Comparison of ENCODE assay signal across 11 cellular contexts in genomic region chr12:51482808-51483532, GRCh38. TPM values are rescaled to one million over a fixed set of nuclear protein-coding genes. Genes with fewer than 3 reads are reported as not detected.
DNase-seq lines count a peak whose midpoint lies in the region; ATAC-seq and TF ChIP-seq lines count a peak whose summit lies in the region.
"Had no signal": no experiment of that assay in that cellular context is flagged by ENCODE, and none has a peak within 500 bp of the region (broad histone marks: within the 10 kb centered on the region; RNA-seq: fewer than 3 reads in every experiment).

No MANE protein-coding gene starts in this region.

- no peak overlapping the region for H3K18ac ChIP-seq in trophoblast cell (ENCODE audit: low read length)

- H3K9me3 ChIP-seq in DOHH2 (ENCODE audit: control insufficient read depth, insufficient read depth, low read length) (no peaks in the 10 kb centered on the region), SK-N-SH (no peaks in the 10 kb centered on the region), trophoblast cell (ENCODE audit: insufficient read depth, low read depth, low read length) (no peaks in the 10 kb centered on the region)

- H3K23ac ChIP-seq in trophoblast cell (ENCODE audit: low read length): no peak overlapping the region

- H4K20me1 ChIP-seq in DOHH2 (ENCODE audit: control insufficient read depth, insufficient read depth, low read depth, low read length): no peaks in the 10 kb centered on the region
- no peaks in the 10 kb centered on the region for H4K20me1 ChIP-seq in SK-N-SH (ENCODE audit: insufficient read depth)

- peak overlapping the region; percentile 80 for H3K4me2 ChIP-seq in DOHH2 (ENCODE audit: low read length)
- peak overlapping the region; percentile 14; the same call in 1 of the 2 replicates for H3K4me2 ChIP-seq in SK-N-SH
- no peak overlapping the region for H3K4me2 ChIP-seq in trophoblast cell (ENCODE audit: low read length)

- H3K79me2 ChIP-seq in DOHH2 (ENCODE audit: control insufficient read depth, low read length): no peaks in the 10 kb centered on the region
- no peaks in the 10 kb centered on the region for H3K79me2 ChIP-seq in SK-N-SH (ENCODE audit: insufficient read depth)
- no peaks in the 10 kb centered on the region for H3K79me2 ChIP-seq in trophoblast cell (ENCODE audit: control insufficient read depth, insufficient read depth, low read length, poor library complexity)

- TF ChIP-seq EP300 in SK-N-SH (IDR thresholded peaks at IDR 0.05; ENCODE audit: borderline replicate concordance in 1 of 2, low read depth in 1 of 2, low read length in 1 of 2): no peak

- H3F3A ChIP-seq in DOHH2 (ENCODE audit: control insufficient read depth, insufficient read depth) (peaks cover 18% of the 10 kb centered on the region; the same call in 1 of the 2 replicates), SK-N-SH (replicated peaks; ENCODE audit: insufficient read depth) (no peaks in the 10 kb centered on the region)

- H3K36me3 ChIP-seq in DOHH2 (ENCODE audit: control insufficient read depth, low read length): no peaks in the 10 kb centered on the region
- H3K36me3 ChIP-seq in SK-N-SH (replicated peaks in 1 of 2; ENCODE audit: control insufficient read depth in 1 of 2, insufficient read depth in 2 of 2, low read length in 1 of 2): no peaks in the 10 kb centered on the region
- peaks cover 10 to 40% of the 10 kb centered on the region in 2 experiments for H3K36me3 ChIP-seq in trophoblast cell (ENCODE audit: control insufficient read depth in 1 of 2, insufficient read depth in 2 of 2, low read length in 2 of 2)

- 84% methylated on average over 3 of the region's 3 CpGs for WGBS in SK-N-SH (ENCODE audit: low lambda C conversion rate)
- WGBS in trophoblast cell (ENCODE audit: extremely low coverage, insufficient coverage, insufficient read length): no CpG with 5 or more reads among the region's 3 CpGs

- no peak overlapping the region for H3K9ac ChIP-seq in SK-N-SH
- no peak overlapping the region for H3K9ac ChIP-seq in trophoblast cell (ENCODE audit: low read length)

- H3K9me3 Mint-ChIP-seq in activated naive CD8-positive, alpha-beta T cell treated with anti-CD3 and anti-CD28 coated beads, Interleukin-2, amount 10 ng/mL, durations not matched to agents 7 days and 5 days: no peaks in the 10 kb centered on the region

- peak; percentile 42 for TF ChIP-seq RAD21 in SK-N-SH (IDR thresholded peaks at IDR 0.05; ENCODE audit: low read length)

- no peak overlapping the region for H2BK5ac ChIP-seq in trophoblast cell (ENCODE audit: low read depth, low read length, poor library complexity)

- POLR2A ChIA-PET in SK-N-SH (lab: Yijun Ruan, JAX): interaction anchor here (0.6 kb wide), 1 partner anchor 201 kb away, joined by 5 read pairs; no protein-coding TSS in a partner anchor
- POLR2A ChIA-PET in activated naive CD8-positive, alpha-beta T cell treated with anti-CD3 and anti-CD28 coated beads, Interleukin-2, amount 10 ng/mL, durations not matched to agents 7 days and 5 days (lab: Charles Lee): interaction anchor here (0.7 to 0.8 kb wide), 3 partner anchors 43 to 114 kb away, joined by 3 to 4 read pairs (median 3); no protein-coding TSS in a partner anchor

- H3K4ac ChIP-seq in trophoblast cell (ENCODE audit: low read depth, low read length): no peak overlapping the region

- CTCF ChIA-PET in SK-N-SH (lab: Yijun Ruan, JAX): interaction anchor here (0.6 to 2.7 kb wide), 8 partner anchors 8 to 49 kb away, joined by 3 to 7 read pairs (median 5); no protein-coding TSS in a partner anchor

- H3K79me1 ChIP-seq in trophoblast cell (ENCODE audit: low read length): no peaks in the 10 kb centered on the region

- no peak overlapping the region for H2BK120ac ChIP-seq in trophoblast cell (ENCODE audit: insufficient read depth, low read length, poor library complexity)

- H2BK12ac ChIP-seq in trophoblast cell (ENCODE audit: low read length): no peak overlapping the region

- ATAC-seq in activated naive CD8-positive, alpha-beta T cell treated with anti-CD3 and anti-CD28 coated beads, Interleukin-2, amount 10 ng/mL, durations not matched to agents 7 days and 5 days (ENCODE audit: low read depth): peak; percentile 96
- no peak for ATAC-seq in HG03097 (IDR thresholded peaks at IDR 0.05; ENCODE audit: low FRiP score, unreplicated experiment)

- H4K91ac ChIP-seq in trophoblast cell (ENCODE audit: low read depth, low read length): no peak overlapping the region

- intact Hi-C loops in cardiac septum (cut with DNase I): no loop called here

- H3K4me3 Mint-ChIP-seq in activated naive CD8-positive, alpha-beta T cell treated with anti-CD3 and anti-CD28 coated beads, Interleukin-2, amount 10 ng/mL, durations not matched to agents 7 days and 5 days: peak overlapping the region; percentile 79

- H3K27ac Mint-ChIP-seq in activated naive CD8-positive, alpha-beta T cell treated with anti-CD3 and anti-CD28 coated beads, Interleukin-2, amount 10 ng/mL, durations not matched to agents 7 days and 5 days: peak overlapping the region; percentile 90

- no peak overlapping the region for H4K12ac ChIP-seq in trophoblast cell (ENCODE audit: low read depth, low read length)

- H4K8ac ChIP-seq in trophoblast cell (ENCODE audit: low read depth, low read length): no peak overlapping the region

- peak overlapping the region; percentile 72 for H3K27ac ChIP-seq in DOHH2 (ENCODE audit: low read depth, low read length)
- peak overlapping the region; percentile 16 to 77; a peak in 3 of 4 replicates for H3K27ac ChIP-seq in SK-N-SH (ENCODE audit: low read depth in 2 of 2, low read length in 1 of 2)
- no peak overlapping the region for H3K27ac ChIP-seq in trophoblast cell (ENCODE audit: low read depth, low read length)

- H3K4me3 ChIP-seq in DOHH2 (ENCODE audit: low read length) (peak overlapping the region; percentile 52), SK-N-SH (ENCODE audit: low read depth in 2 of 2, low read length in 1 of 2) (no peak overlapping the region), trophoblast cell (ENCODE audit: low read depth, low read length) (no peak overlapping the region)

- no peak overlapping the region for H3K14ac ChIP-seq in trophoblast cell (ENCODE audit: low read length)

- H2AFZ ChIP-seq in SK-N-SH (ENCODE audit: low read depth): no peak overlapping the region
- H2AFZ ChIP-seq in trophoblast cell (ENCODE audit: insufficient read depth, low read length, poor library complexity): no peak overlapping the region

- no peaks in the 10 kb centered on the region for H3K27me3 Mint-ChIP-seq in activated naive CD8-positive, alpha-beta T cell treated with anti-CD3 and anti-CD28 coated beads, Interleukin-2, amount 10 ng/mL, durations not matched to agents 7 days and 5 days

- DNase-seq in SK-N-SH: no peak
- peak; percentile 48 for DNase-seq in activated naive CD8-positive, alpha-beta T cell treated with anti-CD3 and anti-CD28 coated beads, Interleukin-2, amount 10 ng/mL, durations not matched to agents 7 days and 5 days
- DNase-seq in stimulated activated CD4-positive, alpha-beta T cell treated with anti-CD3 and anti-CD28 coated beads, Interleukin-12 subunit alpha, Interleukin-12 subunit beta, amount 100 ng/mL, for 48 hours (ENCODE audit: low read depth in 2 of 3, low spot score in 1 of 3): peak; percentile 2 to 17 (median 12)
- DNase-seq in NCI-H2107 treated with DMSO at 0.1 percent for 48 hours (lab: John Stamatoyannopoulos, UW; ENCODE audit: unreplicated experiment): no peak
- no peak for DNase-seq in trophoblast cell
- DNase-seq in cardiac septum (ENCODE audit: low spot score): no peak
- DNase-seq: DMS79, midbrain, NCI-H524 had no signal

- H3K4me1 Mint-ChIP-seq in activated naive CD8-positive, alpha-beta T cell treated with anti-CD3 and anti-CD28 coated beads, Interleukin-2, amount 10 ng/mL, durations not matched to agents 7 days and 5 days: peaks cover 32% of the 10 kb centered on the region

- TF ChIP-seq CTCF in DOHH2 (IDR thresholded peaks at IDR 0.05; ENCODE audit: low read depth, low read length, poor library complexity, severe bottlenecking) (peak; percentile 25), SK-N-SH (IDR thresholded peaks at IDR 0.05) (no peak)

- H3K9me2 ChIP-seq in DOHH2 (replicated peaks; ENCODE audit: control insufficient read depth, low read length) (no peaks in the 10 kb centered on the region), SK-N-SH (no peaks in the 10 kb centered on the region)

- H3K4me1 ChIP-seq in DOHH2 (ENCODE audit: control insufficient read depth, low read length): peaks cover 51% of the 10 kb centered on the region
- peaks cover 0 to 4% of the 10 kb centered on the region in 2 experiments; a peak in 2 of 4 replicates for H3K4me1 ChIP-seq in SK-N-SH (ENCODE audit: control insufficient read depth in 1 of 2, insufficient read depth in 2 of 2, low read depth in 1 of 2, low read length in 1 of 2)
- no peaks in the 10 kb centered on the region for H3K4me1 ChIP-seq in trophoblast cell (ENCODE audit: control insufficient read depth in 1 of 2, insufficient read depth in 2 of 2, low read length in 2 of 2)

- H2AK5ac ChIP-seq in trophoblast cell (ENCODE audit: low read length): no peak overlapping the region

- no peaks in the 10 kb centered on the region for H3K27me3 ChIP-seq in DOHH2 (ENCODE audit: control insufficient read depth, low read length)
- no peaks in the 10 kb centered on the region for H3K27me3 ChIP-seq in SK-N-SH (ENCODE audit: insufficient read depth)
- H3K27me3 ChIP-seq in trophoblast cell (ENCODE audit: insufficient read depth, low read length): no peaks in the 10 kb centered on the region

- H3K36me3 Mint-ChIP-seq in activated naive CD8-positive, alpha-beta T cell treated with anti-CD3 and anti-CD28 coated beads, Interleukin-2, amount 10 ng/mL, durations not matched to agents 7 days and 5 days: peaks cover 5% of the 10 kb centered on the region

TF ChIP-seq in SK-N-SH, 30 proteins besides CTCF, POLR2A, EP300 and RAD21 (continues in another document):
- no peak for TF ChIP-seq USF2 (IDR thresholded peaks at IDR 0.05; ENCODE audit: borderline replicate concordance, low read depth, low read length)
- no peak for TF ChIP-seq FOSL2 (IDR thresholded peaks at IDR 0.05; ENCODE audit: borderline replicate concordance, low read depth)
- TF ChIP-seq GABPA (IDR thresholded peaks at IDR 0.05; ENCODE audit: low read depth): no peak

RNA-seq across cellular contexts. Expression of gene SLC4A8, which starts 58.3 kb away (rescaled TPM):
- polyA plus RNA-seq in SK-N-SH (2012; rRNA removed): 3.6 and 5.2 TPM in 2 replicates
- polyA plus RNA-seq in SK-N-SH (2012; cell fraction: cytosol; rRNA removed): 3.9 TPM in 2 replicates
- polyA plus RNA-seq in SK-N-SH (2012; cell fraction: nucleus; rRNA removed): 4.2 and 4.9 TPM in 2 replicates
- total RNA-seq in activated naive CD8-positive, alpha-beta T cell treated with anti-CD3 and anti-CD28 coated beads, Interleukin-2, amount 10 ng/mL, durations not matched to agents 7 days and 5 days: 1 to 10 TPM; 6.1 TPM
- polyA plus RNA-seq in trophoblast cell (2013): 46.9 and 48.0 TPM in 2 replicates
- 0.86 TPM for total RNA-seq in cardiac septum

Comparison
In these comparisons a context has a peak if more than half of its experiments do, and no peak if none do; other contexts are left out.
1. DNase-seq: peak in activated naive CD8-positive, alpha-beta T cell treated with anti-CD3 and anti-CD28 coated beads, Interleukin-2, amount 10 ng/mL, durations not matched to agents 7 days and 5 days (single experiment) and stimulated activated CD4-positive, alpha-beta T cell treated with anti-CD3 and anti-CD28 coated beads, Interleukin-12 subunit alpha, Interleukin-12 subunit beta, amount 100 ng/mL, for 48 hours (3 of 3); none in SK-N-SH (single experiment), NCI-H2107 treated with DMSO at 0.1 percent for 48 hours (single experiment), trophoblast cell (0 of 2) and cardiac septum (single experiment).